8 cellular contexts compared by ENCODE assay signal in the genomic region with DNA sequence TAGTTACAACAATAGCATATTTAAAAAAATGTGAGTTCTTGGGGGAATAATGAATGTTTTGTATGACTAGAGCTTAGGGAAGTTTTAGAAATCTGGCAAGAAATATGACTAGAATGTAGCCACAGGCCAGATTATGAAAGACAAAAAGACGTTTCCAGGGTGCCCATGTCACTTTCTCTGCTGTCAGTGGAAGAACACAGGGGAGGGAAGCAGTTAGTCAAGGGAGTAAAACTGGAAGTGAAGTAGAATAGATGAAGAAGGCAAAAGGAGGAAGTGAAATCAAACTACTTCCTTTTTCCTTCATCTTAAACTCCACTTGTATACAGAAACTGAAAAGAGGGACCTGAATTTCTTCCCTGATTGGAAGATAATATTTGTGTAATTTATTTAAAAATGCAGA.
DNase-seq lines count a peak whose midpoint lies in the region; ATAC-seq lines count a peak whose summit lies in the region.

No MANE protein-coding gene starts in this region.

- DNase-seq in NOMO-1 treated with dmso at 0.1 percent for 144 hours (lab: John Stamatoyannopoulos, UW; ENCODE audit: unreplicated experiment) (peak; percentile 90), midbrain (lab: John Stamatoyannopoulos, UW) (peak; percentile 8), cerebellum (ENCODE audit: low spot score) (no peak), NCI-H345 treated with DMSO at 0.1 percent for 48 hours (lab: John Stamatoyannopoulos, UW; ENCODE audit: unreplicated experiment) (no peak), NCI-H524 (lab: John Stamatoyannopoulos, UW) (no peak), NCI-H1694 (lab: John Stamatoyannopoulos, UW) (no peak)

- ATAC-seq in GM18508 (IDR thresholded peaks at IDR 0.05; ENCODE audit: insufficient read depth, unreplicated experiment) = peak; percentile 73
- ATAC-seq in HG02623 (IDR thresholded peaks at IDR 0.05; ENCODE audit: unreplicated experiment) = peak; percentile 90

Comparison
In these comparisons a context has a peak if more than half of its experiments do, and no peak if none do; other contexts are left out.
1. DNase-seq: peak in NOMO-1 treated with dmso at 0.1 percent for 144 hours (single experiment) and midbrain (single experiment); none in cerebellum (single experiment), NCI-H345 treated with DMSO at 0.1 percent for 48 hours (single experiment), NCI-H524 (0 of 2) and NCI-H1694 (single experiment).